Comparison of ENCODE assay signal across 8 cellular contexts in the genomic region with DNA sequence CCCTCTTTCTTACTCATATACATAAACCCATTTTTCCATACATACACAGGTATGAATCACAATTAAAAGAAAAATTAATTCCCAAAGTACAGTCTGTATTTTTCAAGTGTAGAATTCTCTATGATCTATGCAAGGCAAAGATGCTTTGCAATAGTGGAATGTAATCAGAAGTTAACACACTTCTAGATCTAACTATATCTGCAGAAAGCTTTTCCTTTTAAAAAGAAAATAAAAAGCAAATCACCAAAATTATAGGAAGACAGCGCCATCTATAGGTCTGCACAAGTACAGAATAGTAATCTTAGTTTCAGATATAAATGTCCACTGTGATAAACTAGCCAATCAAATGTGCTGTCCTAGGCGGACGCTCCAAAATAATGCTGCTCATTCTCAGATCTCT. TPM values are rescaled to one million over a fixed set of nuclear protein-coding genes. Genes with fewer than 3 reads are reported as not detected.
DNase-seq lines count a peak whose midpoint lies in the region; ATAC-seq and TF ChIP-seq lines count a peak whose summit lies in the region.
"Had no signal": no experiment of that assay in that cellular context is flagged by ENCODE, and none has a peak within 500 bp of the region (broad histone marks: within the 10 kb centered on the region; RNA-seq: fewer than 3 reads in every experiment).

No MANE protein-coding gene starts in this region.

- no peaks in the 10 kb centered on the region for H3K36me3 ChIP-seq in SK-N-MC (ENCODE audit: insufficient read depth, low read length)
- H3K36me3 ChIP-seq in thoracic aorta, result no peaks in the 10 kb centered on the region

- H3K27ac ChIP-seq in SK-N-MC (no peak overlapping the region), foreskin keratinocyte (no peak overlapping the region), thoracic aorta (no peak overlapping the region)

- TF ChIP-seq CTCF in GM12872 (IDR thresholded peaks at IDR 0.05; ENCODE audit: insufficient read depth, low read depth, low read length) (peak; percentile 54), foreskin keratinocyte (conservative IDR thresholded peaks at IDR 0.05) (peak; percentile 81), thoracic aorta (IDR thresholded peaks at IDR 0.05) (peak; percentile 55)

- H3K27me3 ChIP-seq in foreskin keratinocyte (no peaks in the 10 kb centered on the region), thoracic aorta (replicated peaks; ENCODE audit: insufficient read depth) (no peaks in the 10 kb centered on the region)

- H3K9ac ChIP-seq in SK-N-MC (ENCODE audit: insufficient read length), result no peak overlapping the region

- peaks cover 3% of the 10 kb centered on the region; the same call in 1 of the 2 replicates for H3K9me3 ChIP-seq in SK-N-MC (ENCODE audit: low read depth, low read length)
- peaks cover 8% of the 10 kb centered on the region for H3K9me3 ChIP-seq in thoracic aorta

- peak; percentile 22 for DNase-seq in NCI-H1092 (lab: John Stamatoyannopoulos, UW)
- peak; percentile 64 for DNase-seq in SK-N-MC (ENCODE audit: low read depth, low spot score)
- DNase-seq in foreskin keratinocyte, result peak in 1 of 2 donors; percentile 32
- no peak for DNase-seq in thoracic aorta (ENCODE audit: low spot score)

- H3K4me3 ChIP-seq in SK-N-MC, result no peak overlapping the region
- no peak overlapping the region for H3K4me3 ChIP-seq in thoracic aorta

- ATAC-seq in foreskin keratinocyte (peak; percentile 71), thoracic aorta (ENCODE audit: insufficient number of reproducible peaks, low FRiP score, low read depth) (no peak), HG02610 (IDR thresholded peaks at IDR 0.05; ENCODE audit: unreplicated experiment) (no peak), GM21381 (IDR thresholded peaks at IDR 0.05; ENCODE audit: unreplicated experiment) (no peak)

- H3K4me1 ChIP-seq in foreskin keratinocyte, result no peaks in the 10 kb centered on the region
- H3K4me1 ChIP-seq in thoracic aorta (ENCODE audit: control insufficient read depth in 1 of 2, low read depth in 2 of 2), result peaks cover 0 to 2% of the 10 kb centered on the region in 2 donors

RNA-seq across cellular contexts. Expression of a gene that starts 22.0 kb away (rescaled TPM):
- total RNA-seq in foreskin keratinocyte (0.24 and 0.25 TPM in 2 replicates), thoracic aorta (1 to 10 TPM in 1 of 2 donors, not detected in 1; 1.2 TPM)
- 0.18 and 0.38 TPM in 2 replicates for polyA plus RNA-seq in foreskin keratinocyte
- total RNA-seq: activated CD8-positive, alpha-beta memory T cell treated with anti-CD3 and anti-CD28 coated beads for 36 hours had no signal

RNA-seq across cellular contexts. Expression of a gene that starts 47.3 kb away (rescaled TPM):
- total RNA-seq in foreskin keratinocyte (9.3 and 10.2 TPM in 2 replicates), thoracic aorta (10 to 100 TPM; 13.1 to 16.8 TPM)
- polyA plus RNA-seq in foreskin keratinocyte, result 1.9 and 2.7 TPM in 2 replicates
- total RNA-seq: activated CD8-positive, alpha-beta memory T cell treated with anti-CD3 and anti-CD28 coated beads for 36 hours had no signal
